In the genomic region with DNA sequence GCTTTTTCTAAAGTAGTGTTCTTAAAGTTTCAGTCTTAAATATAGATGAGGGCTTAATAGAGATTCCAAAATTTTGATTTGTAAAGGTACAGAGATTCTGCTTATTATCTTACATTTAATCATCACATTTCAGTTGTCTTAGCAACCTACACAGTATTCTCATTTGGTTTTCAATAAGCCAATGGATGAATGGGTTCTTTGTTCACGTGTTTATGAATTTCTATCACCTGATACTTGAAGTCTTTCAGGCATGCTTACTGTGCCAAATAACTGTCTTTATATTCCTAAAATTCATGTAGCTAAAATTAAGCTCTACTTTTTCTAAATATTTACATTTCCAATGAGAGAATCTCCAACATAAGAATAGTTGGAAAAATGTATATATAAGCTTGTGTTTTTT, we compare ENCODE assay signal across 32 cellular contexts.
"Had no signal": no experiment of that assay in that cellular context is flagged by ENCODE, and none has a peak within 500 bp of the region (broad histone marks: within the 10 kb centered on the region; RNA-seq: fewer than 3 reads in every experiment).

No MANE protein-coding gene starts in this region.

- H3K4me3 ChIP-seq: K562, PC-9, SK-N-MC had no signal

- H3K36me3 Mint-ChIP-seq: activated naive CD4-positive, alpha-beta T cell treated with anti-CD3 and anti-CD28 coated beads, Interleukin-2, amount 50 U/mL, for 24 hours; activated naive CD8-positive, alpha-beta T cell treated with anti-CD3 and anti-CD28 coated beads, Interleukin-2, amount 10 ng/mL, durations not matched to agents 7 days and 5 days had no signal

- H3K27me3 Mint-ChIP-seq: activated naive CD4-positive, alpha-beta T cell treated with anti-CD3 and anti-CD28 coated beads, Interleukin-2, amount 50 U/mL, for 24 hours; activated naive CD8-positive, alpha-beta T cell treated with anti-CD3 and anti-CD28 coated beads, Interleukin-2, amount 10 ng/mL, durations not matched to agents 7 days and 5 days; activated T-cell treated with anti-CD3 and anti-CD28 coated beads, Interleukin-2, amount 50 U/mL, for 24 hours had no signal

- H3K4me2 ChIP-seq: PC-9 had no signal

- H3K9me3 Mint-ChIP-seq: activated CD8-positive, alpha-beta T cell treated with anti-CD3 and anti-CD28 coated beads for 36 hours; activated naive CD8-positive, alpha-beta T cell treated with anti-CD3 and anti-CD28 coated beads, Interleukin-2, amount 10 ng/mL, durations not matched to agents 7 days and 5 days; activated T-cell treated with anti-CD3 and anti-CD28 coated beads, Interleukin-2, amount 50 U/mL, for 24 hours; activated T-helper 2 cell treated with anti-CD3 and anti-CD28 coated beads, Interferon-gamma antibody, Interleukin-2, Interleukin-4, amounts not matched to agents 10 μg/mL and 5 μg/mL and 100 μg/mL, durations not matched to agents 14 hours and 24 hours and 36 hours had no signal

- DNase-seq: activated CD4-positive, alpha-beta T cell treated with anti-CD3 and anti-CD28 coated beads for 1 hour; activated CD4-positive, alpha-beta T cell treated with anti-CD3 and anti-CD28 coated beads for 48 hours; activated CD4-positive, alpha-beta T cell treated with anti-CD3 and anti-CD28 coated beads, Interleukin-2, amount 50 U/mL, for 4 hours; activated CD4-positive, CD25-positive, alpha-beta regulatory T cell; activated CD8-positive, alpha-beta T cell treated with anti-CD3 and anti-CD28 coated beads for 36 hours; activated gamma-delta T cell; activated naive CD4-positive, alpha-beta T cell treated with Interleukin-2 at 50 U/mL for 16 hours; activated naive CD8-positive, alpha-beta T cell treated with anti-CD3 and anti-CD28 coated beads, Interleukin-2, amount 10 ng/mL, durations not matched to agents 7 days and 5 days; activated T-cell treated with anti-CD3 and anti-CD28 coated beads, Interleukin-2, amount 50 U/mL, for 24 hours; aorta; brain microvascular endothelial cell; central memory CD4-positive, alpha-beta T cell; NCI-H1092 treated with DMSO at 0.1 percent for 48 hours; NCI-H1417; NCI-H1694; NCI-H1930; NCI-H2081 treated with DMSO at 0.1 percent for 48 hours; NCI-H2171; NCI-H226; NCI-H446 treated with DMSO at 0.1 percent for 48 hours; NCI-H524; NCI-H82; NK-92 treated with Interleukin-12 subunit alpha and Interleukin-12 subunit beta, amount 100 ng/mL, for 24 hours; PC-9; SIG-M5; T1000; WERI-Rb-1 had no signal

- H3K27ac ChIP-seq: brain microvascular endothelial cell, PC-9, RWPE1, SK-N-MC, WERI-Rb-1 had no signal

- H3K27me3 ChIP-seq: brain microvascular endothelial cell had no signal

- ATAC-seq: activated CD8-positive, alpha-beta T cell treated with anti-CD3 and anti-CD28 coated beads for 36 hours; K562 had no signal

- H3K4me3 Mint-ChIP-seq: activated CD8-positive, alpha-beta T cell treated with anti-CD3 and anti-CD28 coated beads for 36 hours; activated naive CD4-positive, alpha-beta T cell treated with anti-CD3 and anti-CD28 coated beads, Interleukin-2, amount 50 U/mL, for 24 hours; activated naive CD8-positive, alpha-beta T cell treated with anti-CD3 and anti-CD28 coated beads, Interleukin-2, amount 10 ng/mL, durations not matched to agents 7 days and 5 days; activated T-cell treated with anti-CD3 and anti-CD28 coated beads, Interleukin-2, amount 50 U/mL, for 24 hours had no signal

- H3K27ac Mint-ChIP-seq: activated CD8-positive, alpha-beta T cell treated with anti-CD3 and anti-CD28 coated beads for 36 hours; activated naive CD4-positive, alpha-beta T cell treated with anti-CD3 and anti-CD28 coated beads, Interleukin-2, amount 50 U/mL, for 24 hours; activated naive CD8-positive, alpha-beta T cell treated with anti-CD3 and anti-CD28 coated beads, Interleukin-2, amount 10 ng/mL, durations not matched to agents 7 days and 5 days; activated T-cell treated with anti-CD3 and anti-CD28 coated beads, Interleukin-2, amount 50 U/mL, for 24 hours; activated T-helper 2 cell treated with anti-CD3 and anti-CD28 coated beads, Interferon-gamma antibody, Interleukin-2, Interleukin-4, amounts not matched to agents 10 μg/mL and 5 μg/mL and 100 μg/mL, durations not matched to agents 14 hours and 24 hours and 36 hours had no signal

- H2AFZ ChIP-seq: PC-9 had no signal

- H3K4me1 Mint-ChIP-seq: activated naive CD4-positive, alpha-beta T cell treated with anti-CD3 and anti-CD28 coated beads, Interleukin-2, amount 50 U/mL, for 24 hours; activated naive CD8-positive, alpha-beta T cell treated with anti-CD3 and anti-CD28 coated beads, Interleukin-2, amount 10 ng/mL, durations not matched to agents 7 days and 5 days had no signal

- H3K36me3 ChIP-seq: brain microvascular endothelial cell, WERI-Rb-1 had no signal
